ENCODE assay signal across 1 cellular context in genomic region chr11:71240865-71241691, GRCh38.
TF ChIP-seq lines count a peak whose summit lies in the region.

No MANE protein-coding gene starts in this region.

TF ChIP-seq in HepG2, 621 proteins besides CTCF, POLR2A, EP300 and RAD21 (continued from another document and continues in another):
- TF ChIP-seq HDAC2 (CRISPR knock-in tag; IDR thresholded peaks at IDR 0.05) (peak; percentile 95), SRSF1 (optimal IDR thresholded peaks at IDR 0.05; ENCODE audit: low read depth, low read length) (no peak), ZMYM4 (CRISPR knock-in tag; IDR thresholded peaks at IDR 0.05) (peak; percentile 71), ZNF687 (CRISPR knock-in tag; IDR thresholded peaks at IDR 0.05) (peak; percentile 93), ATF4 (CRISPR knock-in tag; IDR thresholded peaks at IDR 0.05) (peak in 1 of 2 experiments; percentile 90; a peak in 2 of 4 replicates), ZKSCAN8 (CRISPR knock-in tag; IDR thresholded peaks at IDR 0.05; ENCODE audit: borderline replicate concordance) (peak; percentile 82), HNF4A (CRISPR knock-in tag; IDR thresholded peaks at IDR 0.05) (peak; percentile 85), ZXDC (CRISPR knock-in tag; IDR thresholded peaks at IDR 0.05) (no peak), GABPB1 (CRISPR knock-in tag; IDR thresholded peaks at IDR 0.05) (peak; percentile 80), KMT2B (CRISPR knock-in tag; IDR thresholded peaks at IDR 0.05) (peak; percentile 65), MXI1 (IDR thresholded peaks at IDR 0.05; ENCODE audit: borderline replicate concordance, low read depth, low read length) (no peak; the same call in 2 of the 3 replicates), ZSCAN9 (CRISPR knock-in tag; IDR thresholded peaks at IDR 0.05; ENCODE audit: borderline replicate concordance) (peak; percentile 75; the same call in 1 of the 2 replicates), HOMEZ (CRISPR knock-in tag; IDR thresholded peaks at IDR 0.05; ENCODE audit: low read depth) (peak; percentile 76), ZNF407 (CRISPR knock-in tag; IDR thresholded peaks at IDR 0.05; ENCODE audit: not compliant biosample characterization) (no peak), DRAP1 (CRISPR knock-in tag; IDR thresholded peaks at IDR 0.05) (peak; percentile 77), ZNF816 (CRISPR knock-in tag; IDR thresholded peaks at IDR 0.05; ENCODE audit: borderline replicate concordance) (peak; percentile 95), HINFP (CRISPR knock-in tag; IDR thresholded peaks at IDR 0.05; ENCODE audit: low read depth) (peak; percentile 46; the same call in 1 of the 2 replicates), RARA (CRISPR knock-in tag; IDR thresholded peaks at IDR 0.05) (peak; percentile 81), ZBTB25 (CRISPR knock-in tag; IDR thresholded peaks at IDR 0.05) (peak; percentile 57), PREB (CRISPR knock-in tag; IDR thresholded peaks at IDR 0.05) (no peak), HOXA5 (CRISPR knock-in tag; IDR thresholded peaks at IDR 0.05) (peak; percentile 87; the same call in 1 of the 2 replicates), RXRB (CRISPR knock-in tag; IDR thresholded peaks at IDR 0.05; ENCODE audit: borderline replicate concordance) (peak; percentile 94), RFX5 (IDR thresholded peaks at IDR 0.05; ENCODE audit: low read depth, low read length) (0 out of 2 replicates have a peak, but pooled peaks have one; percentile 23), ZMAT3 (CRISPR knock-in tag; conservative IDR thresholded peaks at IDR 0.05) (peak; percentile 48; the same call in 1 of the 2 replicates), THAP11 (CRISPR knock-in tag; IDR thresholded peaks at IDR 0.05) (peak; percentile 84), ZNF264 (CRISPR knock-in tag; IDR thresholded peaks at IDR 0.05) (peak; percentile 88), ZNF512B (CRISPR knock-in tag; IDR thresholded peaks at IDR 0.05; ENCODE audit: borderline replicate concordance) (peak; percentile 68; the same call in 1 of the 2 replicates)
